9 cellular contexts compared by ENCODE assay signal in the genomic region with DNA sequence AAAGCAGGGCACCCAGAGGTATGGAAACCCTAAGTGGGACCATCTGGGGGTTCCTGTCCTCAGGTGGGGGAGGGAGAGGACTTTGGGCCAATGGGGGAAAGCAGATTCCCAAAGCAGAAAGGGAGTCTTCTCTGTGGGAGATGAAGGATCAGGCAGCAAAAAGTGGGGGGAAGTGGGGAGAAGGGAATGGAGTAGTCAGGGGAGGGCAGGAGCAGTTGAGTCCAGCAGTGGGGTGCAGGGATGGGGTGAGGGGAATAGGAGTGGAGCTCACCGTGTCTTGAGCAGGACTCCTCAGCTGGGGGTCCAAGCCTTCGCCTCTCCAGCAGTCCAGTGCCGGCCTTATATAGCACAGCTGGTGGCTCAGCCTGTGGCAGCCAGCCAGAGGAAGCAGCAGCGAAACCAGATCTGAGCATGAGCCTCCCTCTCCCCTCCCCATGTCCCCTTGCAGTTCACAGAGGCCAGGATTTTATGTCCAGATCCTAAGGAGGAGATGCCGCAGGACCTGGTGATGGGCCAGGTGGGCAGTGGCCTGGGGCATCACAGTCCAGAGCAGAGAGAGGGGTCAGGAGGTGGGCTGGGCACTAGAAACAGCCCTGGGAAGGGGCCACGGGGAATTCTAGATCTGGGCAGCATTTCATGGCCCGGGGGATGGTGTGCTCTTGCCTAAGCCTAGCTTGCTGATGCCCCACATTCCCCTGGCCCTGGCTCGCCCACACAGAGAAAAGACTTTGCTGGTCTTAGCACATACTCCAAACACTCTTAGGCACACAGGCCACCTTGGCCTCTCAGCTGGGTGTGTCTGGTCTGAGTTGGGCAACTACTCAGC. TPM values are rescaled to one million over a fixed set of nuclear protein-coding genes. Genes with fewer than 3 reads are reported as not detected.
DNase-seq lines count a peak whose midpoint lies in the region; ATAC-seq, FAIRE-seq and TF ChIP-seq lines count a peak whose summit lies in the region.
"Had no signal": no experiment of that assay in that cellular context is flagged by ENCODE, and none has a peak within 500 bp of the region (broad histone marks: within the 10 kb centered on the region; RNA-seq: fewer than 3 reads in every experiment).

A gene with protein sequence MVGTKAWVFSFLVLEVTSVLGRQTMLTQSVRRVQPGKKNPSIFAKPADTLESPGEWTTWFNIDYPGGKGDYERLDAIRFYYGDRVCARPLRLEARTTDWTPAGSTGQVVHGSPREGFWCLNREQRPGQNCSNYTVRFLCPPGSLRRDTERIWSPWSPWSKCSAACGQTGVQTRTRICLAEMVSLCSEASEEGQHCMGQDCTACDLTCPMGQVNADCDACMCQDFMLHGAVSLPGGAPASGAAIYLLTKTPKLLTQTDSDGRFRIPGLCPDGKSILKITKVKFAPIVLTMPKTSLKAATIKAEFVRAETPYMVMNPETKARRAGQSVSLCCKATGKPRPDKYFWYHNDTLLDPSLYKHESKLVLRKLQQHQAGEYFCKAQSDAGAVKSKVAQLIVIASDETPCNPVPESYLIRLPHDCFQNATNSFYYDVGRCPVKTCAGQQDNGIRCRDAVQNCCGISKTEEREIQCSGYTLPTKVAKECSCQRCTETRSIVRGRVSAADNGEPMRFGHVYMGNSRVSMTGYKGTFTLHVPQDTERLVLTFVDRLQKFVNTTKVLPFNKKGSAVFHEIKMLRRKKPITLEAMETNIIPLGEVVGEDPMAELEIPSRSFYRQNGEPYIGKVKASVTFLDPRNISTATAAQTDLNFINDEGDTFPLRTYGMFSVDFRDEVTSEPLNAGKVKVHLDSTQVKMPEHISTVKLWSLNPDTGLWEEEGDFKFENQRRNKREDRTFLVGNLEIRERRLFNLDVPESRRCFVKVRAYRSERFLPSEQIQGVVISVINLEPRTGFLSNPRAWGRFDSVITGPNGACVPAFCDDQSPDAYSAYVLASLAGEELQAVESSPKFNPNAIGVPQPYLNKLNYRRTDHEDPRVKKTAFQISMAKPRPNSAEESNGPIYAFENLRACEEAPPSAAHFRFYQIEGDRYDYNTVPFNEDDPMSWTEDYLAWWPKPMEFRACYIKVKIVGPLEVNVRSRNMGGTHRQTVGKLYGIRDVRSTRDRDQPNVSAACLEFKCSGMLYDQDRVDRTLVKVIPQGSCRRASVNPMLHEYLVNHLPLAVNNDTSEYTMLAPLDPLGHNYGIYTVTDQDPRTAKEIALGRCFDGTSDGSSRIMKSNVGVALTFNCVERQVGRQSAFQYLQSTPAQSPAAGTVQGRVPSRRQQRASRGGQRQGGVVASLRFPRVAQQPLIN (minus strand): TSS at position 317 of the 826 bp plus-strand sequence. CDS start 1,718 bp downstream, outside the sequence.

- no peaks in the 10 kb centered on the region for H3K79me2 ChIP-seq in osteoblast (ENCODE audit: insufficient read depth, low read length)

- no peaks in the 10 kb centered on the region for H3K9me3 ChIP-seq in BE2C
- no peaks in the 10 kb centered on the region for H3K9me3 ChIP-seq in osteoblast (ENCODE audit: low read depth, low read length)

- H4K20me1 ChIP-seq in osteoblast (ENCODE audit: insufficient read depth, low read length): no peaks in the 10 kb centered on the region

- no peak within 1 kb of the TSS for H3K27ac ChIP-seq in osteoblast (ENCODE audit: low read depth, low read length)

- ATAC-seq in HG03097 (IDR thresholded peaks at IDR 0.05; ENCODE audit: low FRiP score, unreplicated experiment): no peak
- no peak for ATAC-seq in GM21447 (IDR thresholded peaks at IDR 0.05; ENCODE audit: unreplicated experiment)

- H3K27me3 ChIP-seq in BE2C (no peaks in the 10 kb centered on the region), osteoblast (ENCODE audit: insufficient read depth, low read length) (peaks cover 8% of the 10 kb centered on the region)

- H3K4me3 ChIP-seq in BE2C (ENCODE audit: low read depth, low read length) (no peak within 1 kb of the TSS), fibroblast of mammary gland (ENCODE audit: control insufficient read depth, low read depth, low read length) (no peak within 1 kb of the TSS), osteoblast (ENCODE audit: insufficient read depth, low read length) (no peak within 1 kb of the TSS)

- H2AFZ ChIP-seq in osteoblast (ENCODE audit: low read length): no peak within 1 kb of the TSS

- H3K4me1 ChIP-seq in BE2C (peaks cover 16% of the 10 kb centered on the region), osteoblast (ENCODE audit: insufficient read depth, low read length) (no peaks in the 10 kb centered on the region)

- no peak within 1 kb of the TSS for H3K4me2 ChIP-seq in osteoblast (ENCODE audit: insufficient read depth, low read length)

- DNase-seq in BE2C (peak; percentile 68), NCI-H69 (lab: John Stamatoyannopoulos, UW) (peak; percentile 84), fibroblast of mammary gland (ENCODE audit: low read depth) (peak; percentile 42), osteoblast (ENCODE audit: insufficient read length, low spot score, missing footprints) (peak; percentile 57), D721Med (ENCODE audit: insufficient read length, low spot score) (no peak)
- no peak for DNase-seq in activated T-cell treated with anti-CD3 and anti-CD28 coated beads, Interleukin-2, amount 50 U/mL, for 1 hour
- DNase-seq: C1 segment of cervical spinal cord had no signal

- H3K36me3 ChIP-seq in BE2C (no peaks in the 10 kb centered on the region), osteoblast (ENCODE audit: insufficient read depth, low read length) (no peaks in the 10 kb centered on the region)

- TF ChIP-seq CTCF in BE2C (IDR thresholded peaks at IDR 0.05; ENCODE audit: low read depth, low read length) (no peak), fibroblast of mammary gland (conservative IDR thresholded peaks at IDR 0.05; ENCODE audit: control insufficient read depth, insufficient read depth, low read depth, low read length) (no peak), osteoblast (IDR thresholded peaks at IDR 0.05; ENCODE audit: extremely low read depth, low read depth, low read length) (no peak), D721Med (IDR thresholded peaks at IDR 0.05; ENCODE audit: insufficient read depth, missing control alignments) (no peak)

- no peak for FAIRE-seq in D721Med (lab: Jason Lieb, UNC)

RNA-seq across cellular contexts. Expression of the gene that starts here (rescaled TPM):
- polyA plus RNA-seq in BE2C (2012; ENCODE audit: insufficient read depth, insufficient read length, low read depth): 0.52 TPM
- total RNA-seq in osteoblast: under 0.01 TPM in 2 replicates

Comparison
In these comparisons a context has a peak if more than half of its experiments do, and no peak if none do; other contexts are left out.
1. Peak in DNase-seq in osteoblast; RNA of the gene not detected or under 1 TPM.
2. DNase-seq: peak in BE2C (single experiment), NCI-H69 (single experiment) and fibroblast of mammary gland (single experiment); none in D721Med (single experiment) and activated T-cell treated with anti-CD3 and anti-CD28 coated beads, Interleukin-2, amount 50 U/mL, for 1 hour (single experiment).